Comparison of ENCODE assay signal across 20 cellular contexts in genomic region chr18:7757175-7757574, GRCh38.
"Had no signal": no experiment of that assay in that cellular context is flagged by ENCODE, and none has a peak within 500 bp of the region (broad histone marks: within the 10 kb centered on the region; RNA-seq: fewer than 3 reads in every experiment).

No MANE protein-coding gene starts in this region.

- DNase-seq: activated B cell treated with CpG ODN at 0.5 μM for 24 hours; activated CD4-positive, alpha-beta memory T cell treated with anti-CD3 and anti-CD28 coated beads for 36 hours; activated CD4-positive, alpha-beta T cell treated with anti-CD3 and anti-CD28 coated beads for 4 hours; activated gamma-delta T cell treated with Interleukin-2 at 50 U/mL for 16 hours; activated T-cell treated with anti-CD3 and anti-CD28 coated beads for 4 hours; adrenal gland; central memory CD4-positive, alpha-beta T cell; dorsolateral prefrontal cortex; immature natural killer cell; left ventricle myocardium superior; mesendoderm; naive thymus-derived CD4-positive, alpha-beta T cell; stimulated activated CD4-positive, alpha-beta T cell treated with anti-CD3 and anti-CD28 coated beads, Interleukin-12 subunit alpha, Interleukin-12 subunit beta, amount 100 ng/mL, for 4 hours; stimulated activated CD4-positive, alpha-beta T cell treated with anti-CD3 and anti-CD28 coated beads, Interleukin-1b, Interleukin-23, amount 100 ng/mL, for 48 hours; stimulated activated naive CD4-positive, alpha-beta T cell treated with Interleukin-2 at 50 U/mL for 16 hours; tibial artery had no signal

- H3K36me3 Mint-ChIP-seq: activated CD4-positive, alpha-beta memory T cell treated with anti-CD3 and anti-CD28 coated beads for 36 hours; immature natural killer cell; naive thymus-derived CD4-positive, alpha-beta T cell had no signal

- H3K4me3 Mint-ChIP-seq: activated B cell treated with CpG ODN at 0.5 μM for 24 hours; activated CD4-positive, alpha-beta memory T cell treated with anti-CD3 and anti-CD28 coated beads for 36 hours; activated T-helper 1 cell treated with anti-CD3 and anti-CD28 coated beads, Interleukin-12 subunit alpha, Interleukin-12 subunit beta, Interleukin-2, Interleukin-4 antibody, amounts not matched to agents 30 ng/mL and 10 ng/mL and 1 ng/mL, durations not matched to agents 14 hours and 24 hours and 36 hours; immature natural killer cell; naive thymus-derived CD4-positive, alpha-beta T cell; neural progenitor cell had no signal

- H3K27ac Mint-ChIP-seq: activated B cell treated with CpG ODN at 0.5 μM for 24 hours; activated CD4-positive, alpha-beta memory T cell treated with anti-CD3 and anti-CD28 coated beads for 36 hours; activated naive CD4-positive, alpha-beta T cell treated with anti-CD3 and anti-CD28 coated beads, Interleukin-2, amount 50 U/mL, for 72 hours; activated T-helper 1 cell treated with anti-CD3 and anti-CD28 coated beads, Interleukin-12 subunit alpha, Interleukin-12 subunit beta, Interleukin-2, Interleukin-4 antibody, amounts not matched to agents 30 ng/mL and 10 ng/mL and 1 ng/mL, durations not matched to agents 14 hours and 24 hours and 36 hours; immature natural killer cell; naive thymus-derived CD4-positive, alpha-beta T cell; neural progenitor cell; progenitor cell of endocrine pancreas had no signal

- H3K9me3 Mint-ChIP-seq: activated CD4-positive, alpha-beta memory T cell treated with anti-CD3 and anti-CD28 coated beads for 36 hours; activated T-helper 1 cell treated with anti-CD3 and anti-CD28 coated beads, Interleukin-12 subunit alpha, Interleukin-12 subunit beta, Interleukin-2, Interleukin-4 antibody, amounts not matched to agents 30 ng/mL and 10 ng/mL and 1 ng/mL, durations not matched to agents 14 hours and 24 hours and 36 hours; neural progenitor cell had no signal

- ATAC-seq: activated naive CD4-positive, alpha-beta T cell treated with anti-CD3 and anti-CD28 coated beads, Interleukin-2, amount 50 U/mL, for 72 hours; left ventricle myocardium superior; naive thymus-derived CD4-positive, alpha-beta T cell had no signal

- H3K4me3 ChIP-seq: adrenal gland, dorsolateral prefrontal cortex, neural progenitor cell, tibial artery had no signal

- H3K4me1 Mint-ChIP-seq: activated B cell treated with CpG ODN at 0.5 μM for 24 hours; immature natural killer cell; naive thymus-derived CD4-positive, alpha-beta T cell had no signal

- H3K36me3 ChIP-seq: adrenal gland, neural progenitor cell, tibial artery had no signal

- H3K27me3 Mint-ChIP-seq: activated B cell treated with CpG ODN at 0.5 μM for 24 hours; activated CD4-positive, alpha-beta memory T cell treated with anti-CD3 and anti-CD28 coated beads for 36 hours; naive thymus-derived CD4-positive, alpha-beta T cell; progenitor cell of endocrine pancreas had no signal

- H3K27me3 ChIP-seq: adrenal gland, dorsolateral prefrontal cortex, neural progenitor cell, tibial artery had no signal

- H3K27ac ChIP-seq: adrenal gland, dorsolateral prefrontal cortex, neural progenitor cell, tibial artery had no signal

- H3K9me3 ChIP-seq: adrenal gland, tibial artery had no signal
